ENCODE assay signal across 18 cellular contexts in the genomic region with DNA sequence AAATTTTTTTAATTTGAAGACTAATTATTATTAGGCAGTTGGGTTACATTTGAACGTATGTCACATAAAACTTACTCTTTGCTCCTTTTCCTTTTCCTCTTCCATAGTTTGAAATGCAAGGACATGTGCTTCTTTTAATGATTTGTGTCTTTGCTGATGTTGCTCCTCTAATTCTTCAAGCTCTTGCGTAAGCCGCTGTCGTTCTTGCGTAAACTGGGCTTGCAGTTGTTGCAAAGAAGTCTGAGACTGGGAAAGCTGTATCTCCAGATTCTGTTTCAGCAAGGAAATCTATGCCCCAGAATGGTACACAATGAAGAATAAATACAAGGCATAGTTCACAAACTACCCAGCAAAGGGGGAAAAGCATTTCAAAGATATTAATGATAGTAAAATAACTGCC. TPM values are rescaled to one million over a fixed set of nuclear protein-coding genes. Genes with fewer than 3 reads are reported as not detected.
DNase-seq lines count a peak whose midpoint lies in the region; ATAC-seq and TF ChIP-seq lines count a peak whose summit lies in the region.
"Had no signal": no experiment of that assay in that cellular context is flagged by ENCODE, and none has a peak within 500 bp of the region (broad histone marks: within the 10 kb centered on the region; RNA-seq: fewer than 3 reads in every experiment).

No MANE protein-coding gene starts in this region.

- H3K36me3 Mint-ChIP-seq in WTC11, result peaks cover 21% of the 10 kb centered on the region
- H3K36me3 Mint-ChIP-seq: naive B cell; stimulated activated naive B cell treated with anti-CD40 and anti-IgM and Interleukin-4, amounts not matched to agents 10 μg/mL and 1 μg/mL and 100 μg/mL, for 72 hours had no signal

- H3K4me3 ChIP-seq in A673 (ENCODE audit: low read depth, low read length, poor library complexity, severe bottlenecking), result no peak overlapping the region
- H3K4me3 ChIP-seq: gastrocnemius medialis had no signal

- no peaks in the 10 kb centered on the region for H3K27me3 ChIP-seq in A673 (replicated peaks; ENCODE audit: insufficient read depth, low read depth, low read length, poor library complexity)
- H3K27me3 ChIP-seq: gastrocnemius medialis had no signal

- no peaks in the 10 kb centered on the region for H3K36me3 ChIP-seq in A673 (ENCODE audit: insufficient read depth, low read length, poor library complexity, severe bottlenecking)
- H3K36me3 ChIP-seq: gastrocnemius medialis had no signal

- DNase-seq in A673 (ENCODE audit: low spot score), result peak; percentile 63
- DNase-seq in HuH-7 (ENCODE audit: low spot score), result peak; percentile 22
- no peak for DNase-seq in WTC11 (ENCODE audit: low spot score)
- DNase-seq in iris pigment epithelial cell (ENCODE audit: low read depth), result peak; percentile 62
- no peak for DNase-seq in NCI-H2081 treated with DMSO at 0.1 percent for 48 hours (lab: John Stamatoyannopoulos, UW)
- no peak for DNase-seq in superior temporal gyrus (ENCODE audit: extremely low spot score)
- DNase-seq in islet precursor cell, result no peak
- DNase-seq in NCI-H510A (lab: John Stamatoyannopoulos, UW), result no peak
- DNase-seq: activated CD4-positive, alpha-beta T cell treated with anti-CD3 and anti-CD28 coated beads for 36 hours; activated T-cell treated with anti-CD3 and anti-CD28 coated beads, Interleukin-2, amount 50 U/mL, for 72 hours; DMS153; naive B cell; NCI-H1930; retina; stimulated activated CD4-positive, alpha-beta T cell treated with anti-CD3 and anti-CD28 coated beads, Interleukin-4, amount 100 ng/mL, for 4 hours; stimulated activated naive B cell treated with anti-CD40 and anti-IgM and Interleukin-4, amounts not matched to agents 10 μg/mL and 1 μg/mL and 100 μg/mL, for 72 hours; T-cell had no signal

- H3K9me3 ChIP-seq in A673 (ENCODE audit: low read depth, low read length, poor library complexity, severe bottlenecking), result no peaks in the 10 kb centered on the region
- H3K9me3 ChIP-seq: gastrocnemius medialis had no signal

- no peak overlapping the region for H3K27ac ChIP-seq in A673 (ENCODE audit: low read depth, low read length, poor library complexity, severe bottlenecking)
- H3K27ac ChIP-seq: gastrocnemius medialis had no signal

- no TSS peak for BruUV-seq in A673 (replicated peaks; lab: Mats Ljungman, UMichigan)

- intact Hi-C loops in A673 (cut with micrococcal nuclease; ENCODE audit: unreplicated experiment), result no loop called here

- POLR2A ChIA-PET in A673 (lab: Charles Lee; ENCODE audit: low non-redundant PET) (no interaction called here), WTC11 (lab: Charles Lee) (no interaction called here)

- no peak for ATAC-seq in WTC11
- ATAC-seq: activated CD4-positive, alpha-beta T cell treated with anti-CD3 and anti-CD28 coated beads for 36 hours; activated T-cell treated with anti-CD3 and anti-CD28 coated beads, Interleukin-2, amount 50 U/mL, for 72 hours; gastrocnemius medialis; stimulated activated naive B cell treated with anti-CD40 and anti-IgM and Interleukin-4, amounts not matched to agents 10 μg/mL and 1 μg/mL and 100 μg/mL, for 72 hours; T-cell had no signal

- H3K4me1 Mint-ChIP-seq in WTC11, result peaks cover 8% of the 10 kb centered on the region
- H3K4me1 Mint-ChIP-seq: activated CD4-positive, alpha-beta T cell treated with anti-CD3 and anti-CD28 coated beads for 36 hours; naive B cell; stimulated activated naive B cell treated with anti-CD40 and anti-IgM and Interleukin-4, amounts not matched to agents 10 μg/mL and 1 μg/mL and 100 μg/mL, for 72 hours; T-cell had no signal

- CTCF ChIA-PET in A673 (lab: Charles Lee), result no interaction called here
- CTCF ChIA-PET in WTC11 (lab: Charles Lee), result no interaction called here

- H3K9me3 Mint-ChIP-seq in WTC11, result no peaks in the 10 kb centered on the region
- H3K9me3 Mint-ChIP-seq: activated T-cell treated with anti-CD3 and anti-CD28 coated beads, Interleukin-2, amount 50 U/mL, for 72 hours; naive B cell; stimulated activated naive B cell treated with anti-CD40 and anti-IgM and Interleukin-4, amounts not matched to agents 10 μg/mL and 1 μg/mL and 100 μg/mL, for 72 hours; T-cell had no signal

- H3K27me3 Mint-ChIP-seq in WTC11 (ENCODE audit: low read depth), result no peaks in the 10 kb centered on the region
- H3K27me3 Mint-ChIP-seq: activated CD4-positive, alpha-beta T cell treated with anti-CD3 and anti-CD28 coated beads for 36 hours; naive B cell; stimulated activated naive B cell treated with anti-CD40 and anti-IgM and Interleukin-4, amounts not matched to agents 10 μg/mL and 1 μg/mL and 100 μg/mL, for 72 hours; T-cell had no signal

- H3K4me1 ChIP-seq in A673 (ENCODE audit: insufficient read depth, low read length, poor library complexity, severe bottlenecking), result no peaks in the 10 kb centered on the region
- H3K4me1 ChIP-seq: gastrocnemius medialis had no signal

- TF ChIP-seq CTCF in A673 (conservative IDR thresholded peaks at IDR 0.05; ENCODE audit: low read depth, low read length) (no peak), WTC11 (IDR thresholded peaks at IDR 0.05) (no peak)

- no peak overlapping the region for H3K27ac Mint-ChIP-seq in WTC11
- H3K27ac Mint-ChIP-seq: activated CD4-positive, alpha-beta T cell treated with anti-CD3 and anti-CD28 coated beads for 36 hours; activated T-cell treated with anti-CD3 and anti-CD28 coated beads, Interleukin-2, amount 50 U/mL, for 72 hours; naive B cell; stimulated activated naive B cell treated with anti-CD40 and anti-IgM and Interleukin-4, amounts not matched to agents 10 μg/mL and 1 μg/mL and 100 μg/mL, for 72 hours; T-cell had no signal

- H3K4me3 Mint-ChIP-seq in WTC11, result no peak overlapping the region
- H3K4me3 Mint-ChIP-seq: activated CD4-positive, alpha-beta T cell treated with anti-CD3 and anti-CD28 coated beads for 36 hours; activated T-cell treated with anti-CD3 and anti-CD28 coated beads, Interleukin-2, amount 50 U/mL, for 72 hours; naive B cell; stimulated activated naive B cell treated with anti-CD40 and anti-IgM and Interleukin-4, amounts not matched to agents 10 μg/mL and 1 μg/mL and 100 μg/mL, for 72 hours; T-cell had no signal

TF ChIP-seq in WTC11, 78 proteins besides CTCF, POLR2A, EP300 and RAD21:
- TF ChIP-seq JAZF1 (CRISPR knock-in tag; IDR thresholded peaks at IDR 0.05) (no peak), GABPB1 (CRISPR knock-in tag; IDR thresholded peaks at IDR 0.05) (peak; percentile 44)

RNA-seq across cellular contexts. Expression of a gene that starts 45.1 kb away (rescaled TPM):
- 14.3 and 16.9 TPM in 2 replicates for total RNA-seq in A673 (2021)
- 11.2 to 14.9 TPM (median 12.3 TPM) in 3 replicates for total RNA-seq in WTC11 (2021)

Comparison
In these comparisons a context has a peak if more than half of its experiments do, and no peak if none do; other contexts are left out.
1. DNase-seq: peak in A673 (single experiment), HuH-7 (single experiment) and iris pigment epithelial cell (single experiment); none in WTC11 (single experiment), NCI-H2081 treated with DMSO at 0.1 percent for 48 hours (single experiment), superior temporal gyrus (single experiment), islet precursor cell (single experiment) and NCI-H510A (single experiment).